In the genomic region with DNA sequence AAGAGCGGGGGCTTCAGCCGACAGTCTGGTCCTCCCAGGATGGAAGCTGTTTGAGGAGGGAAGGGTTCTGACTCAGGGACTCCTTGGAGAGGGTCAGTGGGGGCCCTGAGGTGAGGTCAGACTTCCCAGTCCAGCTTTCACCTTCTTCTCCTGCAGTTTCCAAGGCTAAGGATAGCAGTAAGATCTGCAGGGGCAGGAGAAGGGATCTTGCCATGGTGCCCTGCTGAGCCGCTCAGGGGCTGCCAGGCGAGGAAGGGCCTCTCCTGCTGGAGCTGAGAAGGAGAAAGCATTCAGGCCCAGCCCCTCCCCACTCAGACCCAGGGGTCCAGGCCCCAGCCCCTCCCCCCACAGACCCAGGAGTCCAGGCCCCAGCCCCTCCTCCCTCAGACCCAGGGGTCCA, we compare ENCODE assay signal across 17 cellular contexts. TPM values are rescaled to one million over a fixed set of nuclear protein-coding genes. Genes with fewer than 3 reads are reported as not detected.
DNase-seq lines count a peak whose midpoint lies in the region; ATAC-seq and TF ChIP-seq lines count a peak whose summit lies in the region.
"Had no signal": no experiment of that assay in that cellular context is flagged by ENCODE, and none has a peak within 500 bp of the region (broad histone marks: within the 10 kb centered on the region; RNA-seq: fewer than 3 reads in every experiment).

No MANE protein-coding gene starts in this region.

- H3K4me3 ChIP-seq in PC-3 (ENCODE audit: low read length) (no peak overlapping the region), neuronal stem cell (ENCODE audit: low read length in 2 of 2) (no peak overlapping the region), HAP-1 (no peak overlapping the region)

- H3K9ac ChIP-seq in PC-3 (ENCODE audit: low read length) (no peak overlapping the region), neuronal stem cell (ENCODE audit: low read depth, low read length, poor library complexity) (no peak overlapping the region)

- no peak overlapping the region for H2BK15ac ChIP-seq in neuronal stem cell (ENCODE audit: low read length)

- H3K4me1 ChIP-seq in PC-3 (ENCODE audit: insufficient read depth, low read length) (peaks cover 21% of the 10 kb centered on the region), neuronal stem cell (ENCODE audit: control insufficient read depth in 2 of 2, insufficient read depth in 1 of 2, low read depth in 1 of 2, low read length in 2 of 2) (peaks cover 0 to 12% of the 10 kb centered on the region in 2 donors), HAP-1 (no peaks in the 10 kb centered on the region)

- in situ Hi-C loops in HAP-1 (cut with MboI; ENCODE audit: low sequenced_read_pairs) = no loop called here

- H4K91ac ChIP-seq in neuronal stem cell (ENCODE audit: low read depth, low read length, poor library complexity) = no peak overlapping the region

- POLR2A ChIA-PET in PC-3 (lab: Charles Lee; ENCODE audit: unreplicated experiment) (no interaction called here), WTC11 (lab: Charles Lee) (no interaction called here)

- H2AFZ ChIP-seq in PC-3 (ENCODE audit: low read length) (no peak overlapping the region), neuronal stem cell (ENCODE audit: low read length) (no peak overlapping the region)

- peak overlapping the region; percentile 66 for H3K18ac ChIP-seq in neuronal stem cell (ENCODE audit: low read length)

- H3K79me1 ChIP-seq in neuronal stem cell (ENCODE audit: low read depth, low read length) = no peaks in the 10 kb centered on the region

- TF ChIP-seq CTCF in PC-3 (conservative IDR thresholded peaks at IDR 0.05; ENCODE audit: low read depth, low read length) (no peak), WTC11 (IDR thresholded peaks at IDR 0.05) (no peak)

- H3K27me3 Mint-ChIP-seq in WTC11 (ENCODE audit: low read depth) (peaks cover 54% of the 10 kb centered on the region), immature natural killer cell (ENCODE audit: low read depth in 3 of 3) (peaks cover 8 to 17% (median 16%) of the 10 kb centered on the region in 3 donors)

- no peak overlapping the region for H3K14ac ChIP-seq in neuronal stem cell (ENCODE audit: low read length)

- H3K36me3 Mint-ChIP-seq in WTC11 = no peaks in the 10 kb centered on the region
- peaks cover 0 to 4% (median 0%) of the 10 kb centered on the region in 3 donors for H3K36me3 Mint-ChIP-seq in immature natural killer cell
- H3K36me3 Mint-ChIP-seq: CD4-positive, alpha-beta memory T cell had no signal

- H4K8ac ChIP-seq in neuronal stem cell (ENCODE audit: low read depth, low read length) = no peak overlapping the region

- DNase-seq in PC-3 (no peak), WTC11 (ENCODE audit: low spot score) (no peak), neuronal stem cell (ENCODE audit: low spot score) (no peak), immature natural killer cell (no peak), HAP-1 (ENCODE audit: low spot score in 2 of 2) (no peak), HUDEP-2 (lab: John Stamatoyannopoulos, UW; ENCODE audit: unreplicated experiment in 76 of 76) (no peak)
- DNase-seq: 8988T; C1 segment of cervical spinal cord; Caco-2; CD4-positive, alpha-beta memory T cell; DMS153; DND-41; GOT3; HCEC 1CT had no signal

- H3K36me3 ChIP-seq in PC-3 (ENCODE audit: low read depth, low read length) = no peaks in the 10 kb centered on the region
- H3K36me3 ChIP-seq in neuronal stem cell (replicated peaks in 1 of 2; ENCODE audit: control insufficient read depth in 2 of 2, insufficient read depth in 2 of 2, low read length in 2 of 2) = no peaks in the 10 kb centered on the region
- H3K36me3 ChIP-seq in HAP-1 (replicated peaks) = no peaks in the 10 kb centered on the region

- peak overlapping the region; percentile 83 for H2BK5ac ChIP-seq in neuronal stem cell (ENCODE audit: low read length)

- no peak overlapping the region for H3K23ac ChIP-seq in neuronal stem cell (ENCODE audit: low read depth, low read length, poor library complexity)

- no peaks in the 10 kb centered on the region for H3K9me2 ChIP-seq in PC-3 (replicated peaks; ENCODE audit: low read length)

- H2BK12ac ChIP-seq in neuronal stem cell (ENCODE audit: low read length) = peak overlapping the region; percentile 36

- WGBS in neuronal stem cell (ENCODE audit: extremely low coverage in 2 of 2, insufficient read length in 2 of 2, insufficient replicate concordance in 1 of 2), 2 donors = no CpG with 5 or more reads among the region's 4 CpGs

- CTCF ChIA-PET in PC-3 (lab: Charles Lee) (no interaction called here), WTC11 (lab: Charles Lee) (interaction anchor here (1.6 kb wide), 1 partner anchor 35 kb away, joined by 5 read pairs; no protein-coding TSS in a partner anchor)

- no peaks in the 10 kb centered on the region for H3F3A ChIP-seq in PC-3 (ENCODE audit: low read length, unreplicated experiment)

- H3K4me3 Mint-ChIP-seq in WTC11 (no peak overlapping the region), immature natural killer cell (no peak overlapping the region)
- H3K4me3 Mint-ChIP-seq: CD4-positive, alpha-beta memory T cell had no signal

- H3K27ac ChIP-seq in PC-3 (ENCODE audit: low read length) = no peak overlapping the region
- H3K27ac ChIP-seq in neuronal stem cell (replicated peaks; ENCODE audit: low read length) = no peak overlapping the region

- ATAC-seq in PC-3 (peak; percentile 23; the same call in 1 of the 2 replicates), WTC11 (no peak), GM21825 (IDR thresholded peaks at IDR 0.05; ENCODE audit: unreplicated experiment) (no peak)

- H3K9me3 ChIP-seq in PC-3 (ENCODE audit: low read length) (no peaks in the 10 kb centered on the region), neuronal stem cell (replicated peaks in 1 of 2; ENCODE audit: control insufficient read depth in 2 of 2, insufficient read depth in 1 of 2, low read depth in 1 of 2, low read length in 2 of 2) (no peaks in the 10 kb centered on the region), HAP-1 (no peaks in the 10 kb centered on the region)
- H3K9me3 ChIP-seq: Caco-2 had no signal

- H3K4me2 ChIP-seq in PC-3 (ENCODE audit: low read length) (no peak overlapping the region), neuronal stem cell (ENCODE audit: insufficient read depth, low read length, poor library complexity, severe bottlenecking) (no peak overlapping the region)

- H3K9me3 Mint-ChIP-seq in WTC11 (peaks cover 6% of the 10 kb centered on the region), immature natural killer cell (peaks cover 0 to 2% (median 0%) of the 10 kb centered on the region in 6 donors)

- no peak overlapping the region for H3K27ac Mint-ChIP-seq in WTC11
- H3K27ac Mint-ChIP-seq in immature natural killer cell = no peak overlapping the region

- no peak overlapping the region for H2BK120ac ChIP-seq in neuronal stem cell (ENCODE audit: low read depth, low read length)

- H4K20me1 ChIP-seq in PC-3 (ENCODE audit: low read length) = no peaks in the 10 kb centered on the region

- H3K27me3 ChIP-seq in PC-3 (ENCODE audit: low read length) (no peaks in the 10 kb centered on the region), neuronal stem cell (ENCODE audit: control insufficient read depth in 3 of 3, insufficient read depth in 3 of 3, low read depth in 1 of 3, low read length in 3 of 3) (peaks cover 0 to 14% (median 6%) of the 10 kb centered on the region in 3 experiments), HAP-1 (ENCODE audit: low read depth) (0 out of 2 replicates have a peak, but pooled peaks cover 8% of the 10 kb centered on the region)

- intact Hi-C loops in PC-3 (cut with micrococcal nuclease) = no loop called here

- no TSS peak for BruUV-seq in PC-3 (replicated peaks; lab: Mats Ljungman, UMichigan)

- H3K4me1 Mint-ChIP-seq in WTC11 = peaks cover 29% of the 10 kb centered on the region
- H3K4me1 Mint-ChIP-seq in immature natural killer cell = no peaks in the 10 kb centered on the region

- no peak overlapping the region for H3K4ac ChIP-seq in neuronal stem cell (ENCODE audit: low read length)

- no peaks in the 10 kb centered on the region for H3K79me2 ChIP-seq in PC-3 (ENCODE audit: low read length)

- H2AK5ac ChIP-seq in neuronal stem cell (ENCODE audit: low read depth, low read length) = peak overlapping the region; percentile 78

TF ChIP-seq in WTC11, 78 proteins besides CTCF, POLR2A, EP300 and RAD21:
- TF ChIP-seq ZNF121 (CRISPR knock-in tag; IDR thresholded peaks at IDR 0.05) (0 out of 2 replicates have a peak, but pooled peaks have one; percentile 54), RELA (CRISPR knock-in tag; IDR thresholded peaks at IDR 0.05; ENCODE audit: borderline replicate concordance) (no peak)

RNA-seq across cellular contexts. Expression of gene KLK7, which starts 1.5 kb away (rescaled TPM):
- total RNA-seq in PC-3 (2014; rRNA removed) = 0.23 and 3.6 TPM in 2 replicates
- 0.66 to 0.87 TPM (median 0.78 TPM) in 3 replicates for total RNA-seq in WTC11 (2021)
- polyA plus RNA-seq in neuronal stem cell (2013, experiment 1 of 2) = 0.47 TPM
- 0.37 TPM for polyA plus RNA-seq in neuronal stem cell (2013, experiment 2 of 2)
- polyA plus RNA-seq in immature natural killer cell = not detected
- total RNA-seq: A673; Caco-2; CD4-positive, alpha-beta memory T cell had no signal
- polyA plus RNA-seq: BJ; CD4-positive, alpha-beta memory T cell had no signal

RNA-seq across cellular contexts. Expression of gene KLK6, which starts 12.8 kb away (rescaled TPM):
- total RNA-seq in PC-3 (2014; rRNA removed) (73.7 and 75.0 TPM in 2 replicates), WTC11 (2021) (0.52 to 1.1 TPM (median 0.92 TPM) in 3 replicates)
- 0.57 TPM for polyA plus RNA-seq in neuronal stem cell (2013, experiment 1 of 2)
- polyA plus RNA-seq in neuronal stem cell (2013, experiment 2 of 2) = 0.53 TPM
- polyA plus RNA-seq in immature natural killer cell = not detected
- total RNA-seq: A673; CD4-positive, alpha-beta memory T cell had no signal
- polyA plus RNA-seq: BJ; CD4-positive, alpha-beta memory T cell had no signal

RNA-seq across cellular contexts. Expression of gene KLK8, which starts 19.2 kb away (rescaled TPM):
- total RNA-seq in PC-3 (2014; rRNA removed) (2.3 TPM in 1 of 2 replicates, not detected in the other), WTC11 (2021) (4.4 to 6.9 TPM (median 5.9 TPM) in 3 replicates)
- polyA plus RNA-seq in neuronal stem cell (2013, experiment 1 of 2) = 2.1 TPM
- polyA plus RNA-seq in neuronal stem cell (2013, experiment 2 of 2) = 1.1 TPM
- polyA plus RNA-seq in immature natural killer cell = not detected
- total RNA-seq: A673; CD4-positive, alpha-beta memory T cell had no signal
- polyA plus RNA-seq: BJ; CD4-positive, alpha-beta memory T cell had no signal

RNA-seq across cellular contexts. Expression of gene KLK5, which starts 29.3 kb away (rescaled TPM):
- total RNA-seq in PC-3 (2014; rRNA removed) (58.5 and 59.0 TPM in 2 replicates), WTC11 (2021) (0.66 to 1.0 TPM (median 0.69 TPM) in 3 replicates)
- polyA plus RNA-seq in neuronal stem cell (2013, experiment 1 of 2) = not detected
- polyA plus RNA-seq in neuronal stem cell (2013, experiment 2 of 2) = not detected
- polyA plus RNA-seq in immature natural killer cell = not detected
- total RNA-seq: A673; Caco-2; CD4-positive, alpha-beta memory T cell had no signal
- polyA plus RNA-seq: BJ; CD4-positive, alpha-beta memory T cell had no signal

RNA-seq across cellular contexts. Expression of gene KLK10, which starts 37.3 kb away (rescaled TPM):
- 1.2 and 2.9 TPM in 2 replicates for total RNA-seq in PC-3 (2014; rRNA removed)
- 3.2 to 4.9 TPM (median 4.9 TPM) in 3 replicates for total RNA-seq in WTC11 (2021)
- 0.86 TPM for polyA plus RNA-seq in neuronal stem cell (2013, experiment 1 of 2)
- 0.61 TPM for polyA plus RNA-seq in neuronal stem cell (2013, experiment 2 of 2)
- not detected for polyA plus RNA-seq in immature natural killer cell
- total RNA-seq: A673; Caco-2; CD4-positive, alpha-beta memory T cell had no signal
- polyA plus RNA-seq: BJ; CD4-positive, alpha-beta memory T cell had no signal

Comparison
In these comparisons a context has a peak if more than half of its experiments do, and no peak if none do; other contexts are left out.
1. RNA of gene KLK6, which starts 12.8 kb away (total RNA-seq): 73.7 to 75.0 TPM in PC-3; 0.52 to 1.1 TPM in WTC11; every median in the first group is over 10 times any median in the second.